Comparison of ENCODE assay signal across 9 cellular contexts in genomic region chr12:26701604-26702215, GRCh38.
DNase-seq lines count a peak whose midpoint lies in the region; ATAC-seq and TF ChIP-seq lines count a peak whose summit lies in the region.
"Had no signal": no experiment of that assay in that cellular context is flagged by ENCODE, and none has a peak within 500 bp of the region (broad histone marks: within the 10 kb centered on the region; RNA-seq: fewer than 3 reads in every experiment).

No MANE protein-coding gene starts in this region.

- no peaks in the 10 kb centered on the region for H3K27me3 ChIP-seq in aorta (ENCODE audit: control insufficient read depth in 1 of 2, insufficient read depth in 2 of 2, low read length in 1 of 2)
- H3K27me3 ChIP-seq: neutrophil had no signal

- 94 to 100% methylated on average over 1 of the region's 1 CpG for WGBS in aorta, 2 donors

- H3K36me3 ChIP-seq in aorta (ENCODE audit: control insufficient read depth in 1 of 2, insufficient read depth in 2 of 2, low read length in 1 of 2): no peaks in the 10 kb centered on the region
- H3K36me3 ChIP-seq: neutrophil had no signal

- ATAC-seq in SK-N-SH treated with all-trans-retinoic acid at 6 μM for 48 hours (peak; percentile 59), esophagus mucosa (no peak), sciatic nerve (no peak), aorta (ENCODE audit: low FRiP score) (no peak)

- peak; percentile 62 for DNase-seq in DMS53 treated with DMSO at 0.1 percent for 48 hours (lab: John Stamatoyannopoulos, UW; ENCODE audit: unreplicated experiment)
- DNase-seq in Kasumi-1 (lab: John Stamatoyannopoulos, UW): peak; percentile 66 to 67
- peak; percentile 25 to 67 for DNase-seq in foreskin fibroblast
- DNase-seq in superior temporal gyrus (ENCODE audit: extremely low spot score): peak; percentile 93
- no peak for DNase-seq in sciatic nerve (ENCODE audit: low spot score)
- DNase-seq in aorta: no peak

- H3K9me3 ChIP-seq in aorta (ENCODE audit: control insufficient read depth, low read length): no peaks in the 10 kb centered on the region
- H3K9me3 ChIP-seq: neutrophil had no signal

- H3K4me1 ChIP-seq in aorta (ENCODE audit: control insufficient read depth in 1 of 2, insufficient read depth in 2 of 2, low read length in 2 of 2): peaks cover 0 to 4% of the 10 kb centered on the region in 2 donors

- TF ChIP-seq CTCF in foreskin fibroblast (IDR thresholded peaks at IDR 0.05; ENCODE audit: low read depth, low read length): peak; percentile 39

- no peak overlapping the region for H3K27ac ChIP-seq in aorta (ENCODE audit: low read depth in 1 of 2, low read length in 2 of 2)
- H3K27ac ChIP-seq: neutrophil had no signal

- H3K4me3 ChIP-seq in foreskin fibroblast (ENCODE audit: low read depth in 1 of 2, low read length in 2 of 2): no peak overlapping the region
- no peak overlapping the region for H3K4me3 ChIP-seq in aorta (ENCODE audit: low read length in 2 of 2)

- intact Hi-C loops in sciatic nerve (cut with DNase I): no loop called here
- intact Hi-C loops in aorta (cut with DNase I): loop anchor here in 1 of 2 donors (5.0 kb wide), 1 partner anchor 69 kb away; no protein-coding TSS in a partner anchor

TF ChIP-seq in SK-N-SH treated with all-trans-retinoic acid at 6 μM for 48 hours, 23 proteins besides CTCF, POLR2A, EP300 and RAD21:
- TF ChIP-seq ZFP30 (CRISPR knock-in tag; IDR thresholded peaks at IDR 0.05): no peak
- no peak for TF ChIP-seq SNAI2 (CRISPR knock-in tag; IDR thresholded peaks at IDR 0.05)
- no peak for TF ChIP-seq TOX (CRISPR knock-in tag; IDR thresholded peaks at IDR 0.05; ENCODE audit: borderline replicate concordance)
- no peak for TF ChIP-seq ZC3H10 (CRISPR knock-in tag; IDR thresholded peaks at IDR 0.05)
- TF ChIP-seq CREB5 (CRISPR knock-in tag; IDR thresholded peaks at IDR 0.05; ENCODE audit: low read depth): no peak

Comparison
In these comparisons a context has a peak if more than half of its experiments do, and no peak if none do; other contexts are left out.
1. DNase-seq: peak in DMS53 treated with DMSO at 0.1 percent for 48 hours (single experiment), Kasumi-1 (2 of 2), foreskin fibroblast (2 of 2) and superior temporal gyrus (single experiment); none in sciatic nerve (single experiment) and aorta (0 of 2).